8 cellular contexts compared by ENCODE assay signal in the genomic region with DNA sequence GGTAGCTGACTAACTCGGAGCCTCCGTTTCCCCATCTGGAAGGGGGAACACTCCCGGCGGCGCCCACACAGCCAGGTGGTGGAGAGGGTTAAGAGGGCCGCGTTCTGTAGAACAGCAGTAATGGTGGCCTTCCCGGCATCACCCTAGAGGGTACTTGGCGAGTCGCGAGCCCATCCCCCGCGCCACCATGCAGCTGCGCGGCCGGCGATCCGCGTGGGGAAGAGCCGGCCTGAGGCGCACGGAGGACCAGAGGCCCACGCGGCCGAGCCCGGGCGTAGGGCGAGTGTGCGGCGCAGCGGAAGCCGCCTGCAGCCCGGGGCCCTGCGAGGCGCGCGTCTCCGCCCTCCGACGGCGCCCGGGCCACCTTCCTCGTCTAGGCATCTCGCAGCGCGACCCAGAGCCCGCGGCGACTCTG. TPM values are rescaled to one million over a fixed set of nuclear protein-coding genes. Genes with fewer than 3 reads are reported as not detected.
DNase-seq lines count a peak whose midpoint lies in the region; ATAC-seq, FAIRE-seq and TF ChIP-seq lines count a peak whose summit lies in the region.

No MANE protein-coding gene starts in this region.

- H3K4me3 ChIP-seq in endothelial cell of umbilical vein (replicated peaks in 1 of 3; ENCODE audit: insufficient read depth in 1 of 3, low read depth in 1 of 3, low read length in 3 of 3): peak overlapping the region; percentile 70 to 98 (median 88)
- peak overlapping the region; percentile 86 for H3K4me3 ChIP-seq in thymus (ENCODE audit: low read length)

- no TSS peak for BruUV-seq in endothelial cell of umbilical vein (replicated peaks; lab: Mats Ljungman, UMichigan)

- no peaks in the 10 kb centered on the region for H3K9me3 Mint-ChIP-seq in CD4-positive, alpha-beta T cell
- H3K9me3 Mint-ChIP-seq in naive thymus-derived CD8-positive, alpha-beta T cell: no peaks in the 10 kb centered on the region

- no peak for FAIRE-seq in endothelial cell of umbilical vein (lab: Jason Lieb, UNC)

- peak overlapping the region; percentile 91 for H3K4me2 ChIP-seq in endothelial cell of umbilical vein (ENCODE audit: insufficient read depth, low read length)

- H3K9me1 ChIP-seq in endothelial cell of umbilical vein (replicated peaks; ENCODE audit: control insufficient read depth, extremely low read depth, insufficient read depth, low read length): no peaks in the 10 kb centered on the region

- H3K4me1 ChIP-seq in endothelial cell of umbilical vein (ENCODE audit: control insufficient read depth, extremely low read depth, insufficient read depth, low read length) (peaks cover 22% of the 10 kb centered on the region), thymus (ENCODE audit: control insufficient read depth, insufficient read depth, low read length) (peaks cover 35% of the 10 kb centered on the region)

- POLR2A ChIA-PET in CD4-positive, alpha-beta T cell (lab: Charles Lee): interaction anchor here (0.8 to 2.9 kb wide), 3 partner anchors 20 to 154 kb away, joined by 3 to 18 read pairs (median 14); a partner anchor contains a TSS
- POLR2A ChIA-PET in endothelial cell of umbilical vein (lab: Charles Lee): interaction anchor here (0.5 to 0.8 kb wide), 2 partner anchors 18 to 41 kb away, joined by 4 read pairs; no protein-coding TSS in a partner anchor
- POLR2A ChIA-PET in naive thymus-derived CD8-positive, alpha-beta T cell (lab: Charles Lee): interaction anchor here (0.6 to 2.6 kb wide), 7 partner anchors 10 to 550 kb away, joined by 3 to 18 read pairs (median 4); a partner anchor contains a TSS

- ATAC-seq in CD4-positive, alpha-beta T cell (ENCODE audit: poor library complexity): peak; percentile 60
- peak; percentile 58 for ATAC-seq in GM19455 (IDR thresholded peaks at IDR 0.05; ENCODE audit: unreplicated experiment)
- ATAC-seq in HG03521 (IDR thresholded peaks at IDR 0.05; ENCODE audit: unreplicated experiment): peak; percentile 37
- peak; percentile 67 to 72 for ATAC-seq in naive thymus-derived CD8-positive, alpha-beta T cell

- peaks cover 3% of the 10 kb centered on the region for H4K20me1 ChIP-seq in endothelial cell of umbilical vein (replicated peaks; ENCODE audit: control insufficient read depth, extremely low read depth, insufficient read depth, low read length)

- H3K9ac ChIP-seq in endothelial cell of umbilical vein (replicated peaks; ENCODE audit: extremely low read depth, insufficient read depth, low read length): peak overlapping the region; percentile 76

- peaks cover 8% of the 10 kb centered on the region for H3K36me3 Mint-ChIP-seq in CD4-positive, alpha-beta T cell (ENCODE audit: low read depth)
- H3K36me3 Mint-ChIP-seq in naive thymus-derived CD8-positive, alpha-beta T cell: no peaks in the 10 kb centered on the region

- intact Hi-C loops in CD4-positive, alpha-beta T cell (cut with DNase I, micrococcal nuclease): loop anchor here in 1 of 2 experiments (2.0 to 10.0 kb wide), 4 partner anchors 93 to 627 kb away; a partner anchor contains a TSS
- intact Hi-C loops in endothelial cell of umbilical vein (cut with micrococcal nuclease): no loop called here

- H3K79me2 ChIP-seq in endothelial cell of umbilical vein (ENCODE audit: control insufficient read depth, insufficient read depth, low read length): peaks cover 54% of the 10 kb centered on the region

- dilution Hi-C loops in endothelial cell of umbilical vein (cut with MboI; ENCODE audit: extremely low pct_ligation_motif_present, low sequenced_read_pairs): no loop called here

- WGBS in thymus: under 1% methylated on average over 49 of the region's 49 CpGs

- peak overlapping the region; percentile 92 for H3K4me3 Mint-ChIP-seq in CD4-positive, alpha-beta T cell
- peak overlapping the region; percentile 88 to 95 (median 92) for H3K4me3 Mint-ChIP-seq in naive thymus-derived CD8-positive, alpha-beta T cell

- TF ChIP-seq CTCF in CD4-positive, alpha-beta T cell (IDR thresholded peaks at IDR 0.05): no peak
- TF ChIP-seq CTCF in endothelial cell of umbilical vein (IDR thresholded peaks at IDR 0.05; ENCODE audit: extremely low read depth in 1 of 2, insufficient read depth in 1 of 2, low read depth in 1 of 2, low read length in 2 of 2): no peak

- H3K27me3 ChIP-seq in CD4-positive, alpha-beta T cell (ENCODE audit: control insufficient read depth, insufficient read depth, low read length): no peaks in the 10 kb centered on the region
- H3K27me3 ChIP-seq in endothelial cell of umbilical vein (ENCODE audit: control insufficient read depth in 2 of 2, insufficient read depth in 2 of 2, low read length in 2 of 2) (no peaks in the 10 kb centered on the region), thymus (ENCODE audit: control insufficient read depth, insufficient read depth) (no peaks in the 10 kb centered on the region)

- peak overlapping the region; percentile 80 for H3K27ac Mint-ChIP-seq in CD4-positive, alpha-beta T cell
- H3K27ac Mint-ChIP-seq in naive thymus-derived CD8-positive, alpha-beta T cell: peak overlapping the region; percentile 51 to 92 (median 85)

- CTCF ChIA-PET in CD4-positive, alpha-beta T cell (lab: Charles Lee): interaction anchor here (0.5 kb wide), 1 partner anchor 247 kb away, joined by 3 read pairs; no protein-coding TSS in a partner anchor
- CTCF ChIA-PET in endothelial cell of umbilical vein (lab: Charles Lee): interaction anchor here (2.3 kb wide), 1 partner anchor 35 kb away, joined by 9 read pairs; no protein-coding TSS in a partner anchor

- H3K9me3 ChIP-seq in CD4-positive, alpha-beta T cell (ENCODE audit: control insufficient read depth, low read length): no peaks in the 10 kb centered on the region
- H3K9me3 ChIP-seq in endothelial cell of umbilical vein (replicated peaks; ENCODE audit: control insufficient read depth, insufficient read depth, low read length): no peaks in the 10 kb centered on the region
- no peaks in the 10 kb centered on the region for H3K9me3 ChIP-seq in thymus (ENCODE audit: control insufficient read depth)

- DNase-seq in CD4-positive, alpha-beta T cell: peak in 5 of 10 experiments; percentile 9 to 27 (median 23)
- peak; percentile 26 to 36 for DNase-seq in activated CD4-positive, alpha-beta T cell treated with anti-CD3 and anti-CD28 coated beads, Interleukin-2, amount 50 U/mL, for 4 hours
- DNase-seq in endothelial cell of umbilical vein (ENCODE audit: low read depth, low spot score): peak; percentile 35
- peak in 9 of 10 donors; percentile 6 to 67 (median 39) for DNase-seq in naive thymus-derived CD8-positive, alpha-beta T cell
- no peak for DNase-seq in T1000 (lab: John Stamatoyannopoulos, UW)

- peaks cover 42% of the 10 kb centered on the region for H3K4me1 Mint-ChIP-seq in CD4-positive, alpha-beta T cell (ENCODE audit: low read depth)
- peaks cover 18 to 50% (median 45%) of the 10 kb centered on the region in 4 donors for H3K4me1 Mint-ChIP-seq in naive thymus-derived CD8-positive, alpha-beta T cell

- no peak overlapping the region for H2AFZ ChIP-seq in endothelial cell of umbilical vein (ENCODE audit: low read depth, low read length)

- no peak overlapping the region for H3K27ac ChIP-seq in CD4-positive, alpha-beta T cell (ENCODE audit: low read depth, low read length)
- H3K27ac ChIP-seq in endothelial cell of umbilical vein (ENCODE audit: insufficient read depth, low read depth, low read length) (peak overlapping the region; percentile 44), thymus (ENCODE audit: low read depth) (peak overlapping the region; percentile 89)

- TF ChIP-seq POLR2A in endothelial cell of umbilical vein (IDR thresholded peaks at IDR 0.05; ENCODE audit: low read depth, low read length): no peak

- H3K27me3 Mint-ChIP-seq in CD4-positive, alpha-beta T cell: no peaks in the 10 kb centered on the region
- no peaks in the 10 kb centered on the region for H3K27me3 Mint-ChIP-seq in naive thymus-derived CD8-positive, alpha-beta T cell

- no peaks in the 10 kb centered on the region for H3K36me3 ChIP-seq in endothelial cell of umbilical vein (ENCODE audit: control insufficient read depth in 2 of 2, extremely low read depth in 1 of 2, insufficient read depth in 2 of 2, low read length in 2 of 2)
- H3K36me3 ChIP-seq in thymus (ENCODE audit: control insufficient read depth, insufficient read depth): no peaks in the 10 kb centered on the region

TF ChIP-seq in endothelial cell of umbilical vein, 7 proteins besides CTCF, POLR2A, EP300 and RAD21:
- TF ChIP-seq GATA2 (IDR thresholded peaks at IDR 0.05; ENCODE audit: insufficient read depth, insufficient read length, low read depth, low read length) (no peak), FOS (IDR thresholded peaks at IDR 0.05; ENCODE audit: borderline replicate concordance, insufficient read depth, low read length) (no peak), JUN (IDR thresholded peaks at IDR 0.05; ENCODE audit: borderline replicate concordance, insufficient read depth, insufficient read length, low read depth) (no peak), POLR2AphosphoS5 (IDR thresholded peaks at IDR 0.05; ENCODE audit: insufficient read depth, low read depth, low read length) (no peak), MYC (IDR thresholded peaks at IDR 0.05; ENCODE audit: low read depth, low read length) (no peak), EZH2 (IDR thresholded peaks at IDR 0.05; ENCODE audit: borderline replicate concordance, low read depth, low read length, severe bottlenecking) (no peak)
- TF ChIP-seq, protein P1, sequence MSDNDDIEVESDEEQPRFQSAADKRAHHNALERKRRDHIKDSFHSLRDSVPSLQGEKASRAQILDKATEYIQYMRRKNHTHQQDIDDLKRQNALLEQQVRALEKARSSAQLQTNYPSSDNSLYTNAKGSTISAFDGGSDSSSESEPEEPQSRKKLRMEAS (IDR thresholded peaks at IDR 0.05; ENCODE audit: insufficient read depth, insufficient read length): no peak
TF ChIP-seq in endothelial cell of umbilical vein: peak in this region for 0.

RNA-seq across cellular contexts. Expression of a gene that starts 0.5 kb away (rescaled TPM):
- 100 to 1,000 TPM in 1 of 2 experiments, 10 to 100 TPM in 1; 91.5 to 103 TPM for total RNA-seq in CD4-positive, alpha-beta T cell
- total RNA-seq in endothelial cell of umbilical vein: 510 and 586 TPM in 2 replicates
- polyA plus RNA-seq in endothelial cell of umbilical vein: 287 and 288 TPM in 2 replicates
- 268 and 345 TPM in 2 replicates for polyA plus RNA-seq in endothelial cell of umbilical vein (2011; cell fraction: cytosol; rRNA removed)
- polyA plus RNA-seq in endothelial cell of umbilical vein (2011; cell fraction: nucleus; rRNA removed): 184 and 232 TPM in 2 replicates
- polyA plus RNA-seq in endothelial cell of umbilical vein (2012): 369 and 460 TPM in 2 replicates
- polyA minus RNA-seq in endothelial cell of umbilical vein: 228 and 298 TPM in 2 replicates
- polyA minus RNA-seq in endothelial cell of umbilical vein (2011; cell fraction: cytosol; rRNA and poly(A)+ RNA removed): 446 TPM
- 75.3 and 101 TPM in 2 replicates for polyA minus RNA-seq in endothelial cell of umbilical vein (2011; cell fraction: nucleus; rRNA and poly(A)+ RNA removed)
- 10 to 100 TPM; 93.9 to 97.0 TPM for total RNA-seq in naive thymus-derived CD8-positive, alpha-beta T cell
- polyA plus RNA-seq in naive thymus-derived CD8-positive, alpha-beta T cell: 10 to 100 TPM; 51.1 to 73.1 (median 69.7) TPM
- 90.6 TPM for polyA plus RNA-seq in thymus
